Comparison of ENCODE assay signal across 8 cellular contexts in genomic region chr19:37227996-37228395, GRCh38. TPM values are rescaled to one million over a fixed set of nuclear protein-coding genes. Genes with fewer than 3 reads are reported as not detected.
DNase-seq lines count a peak whose midpoint lies in the region; ATAC-seq, FAIRE-seq and TF ChIP-seq lines count a peak whose summit lies in the region.

No MANE protein-coding gene starts in this region.

- no peaks in the 10 kb centered on the region for H4K20me1 ChIP-seq in H9 (ENCODE audit: control insufficient read depth, insufficient read depth, insufficient read length)

- no peak overlapping the region for H2BK120ac ChIP-seq in H9 (ENCODE audit: low read depth, low read length, poor library complexity, severe bottlenecking)

- no peak overlapping the region for H2BK15ac ChIP-seq in H9 (ENCODE audit: low read depth, low read length)

- TF ChIP-seq CTCF in H9 (conservative IDR thresholded peaks at IDR 0.05), result peak; percentile 89
- peak; percentile 18 to 34 for TF ChIP-seq CTCF in left lung (IDR thresholded peaks at IDR 0.05)
- no peak for TF ChIP-seq CTCF in GM10266 (IDR thresholded peaks at IDR 0.05; ENCODE audit: control insufficient read depth, insufficient read depth, low read depth, missing control alignments)

- H3K9me3 Mint-ChIP-seq in CD8-positive, alpha-beta memory T cell, result peaks cover 0 to 37% (median 22%) of the 10 kb centered on the region in 5 donors
- peaks cover 31 to 54% of the 10 kb centered on the region in 2 experiments for H3K9me3 Mint-ChIP-seq in H9
- peaks cover 34% of the 10 kb centered on the region for H3K9me3 Mint-ChIP-seq in activated naive CD4-positive, alpha-beta T cell treated with anti-CD3 and anti-CD28 coated beads, Interleukin-2, amount 10 ng/mL, durations not matched to agents 7 days and 5 days

- H3K27ac ChIP-seq in CD8-positive, alpha-beta memory T cell (ENCODE audit: low read depth, low read length), result no peak overlapping the region
- no peak overlapping the region for H3K27ac ChIP-seq in H9 (ENCODE audit: insufficient read length, low read depth, low read length)
- H3K27ac ChIP-seq in left lung, result no peak overlapping the region

- H4K91ac ChIP-seq in H9 (ENCODE audit: insufficient read length, low read depth, low read length), result no peak overlapping the region

- H4K8ac ChIP-seq in H9 (replicated peaks; ENCODE audit: insufficient read length, low read depth, low read length), result no peak overlapping the region

- DNase-seq in CD8-positive, alpha-beta memory T cell, result peak in 4 of 5 donors; percentile 19 to 62 (median 20)
- DNase-seq in H9 (peak; percentile 72), left lung (no peak), GM19239 (ENCODE audit: insufficient read length, low spot score) (no peak), occipital lobe (lab: John Stamatoyannopoulos, UW) (no peak), GM10266 (ENCODE audit: extremely low spot score) (no peak)
- DNase-seq in activated naive CD4-positive, alpha-beta T cell treated with anti-CD3 and anti-CD28 coated beads, Interleukin-2, amount 10 ng/mL, durations not matched to agents 7 days and 5 days, result peak; percentile 50

- H3K56ac ChIP-seq in H9 (ENCODE audit: insufficient read length, low read depth, low read length), result no peak overlapping the region

- no peaks in the 10 kb centered on the region for H3K23me2 ChIP-seq in H9 (ENCODE audit: insufficient read length, low read depth, low read length, poor library complexity, severe bottlenecking)

- H3K4me1 Mint-ChIP-seq in CD8-positive, alpha-beta memory T cell, result peaks cover 7 to 20% (median 10%) of the 10 kb centered on the region in 3 donors
- no peaks in the 10 kb centered on the region for H3K4me1 Mint-ChIP-seq in H9
- no peaks in the 10 kb centered on the region for H3K4me1 Mint-ChIP-seq in activated naive CD4-positive, alpha-beta T cell treated with anti-CD3 and anti-CD28 coated beads, Interleukin-2, amount 10 ng/mL, durations not matched to agents 7 days and 5 days

- intact Hi-C loops in left lung (cut with DNase I), result no loop called here

- H3K27me3 Mint-ChIP-seq in CD8-positive, alpha-beta memory T cell, result no peaks in the 10 kb centered on the region
- H3K27me3 Mint-ChIP-seq in H9 (ENCODE audit: low read depth), result no peaks in the 10 kb centered on the region
- no peaks in the 10 kb centered on the region for H3K27me3 Mint-ChIP-seq in activated naive CD4-positive, alpha-beta T cell treated with anti-CD3 and anti-CD28 coated beads, Interleukin-2, amount 10 ng/mL, durations not matched to agents 7 days and 5 days

- no CpG with 5 or more reads among the region's 12 CpGs for WGBS in H9 (ENCODE audit: extremely low coverage, insufficient read length, low lambda C conversion rate)

- no peak overlapping the region for H3T11ph ChIP-seq in H9 (ENCODE audit: low read length)

- H3K27ac Mint-ChIP-seq in CD8-positive, alpha-beta memory T cell, result no peak overlapping the region
- no peak overlapping the region for H3K27ac Mint-ChIP-seq in H9
- no peak overlapping the region for H3K27ac Mint-ChIP-seq in activated naive CD4-positive, alpha-beta T cell treated with anti-CD3 and anti-CD28 coated beads, Interleukin-2, amount 10 ng/mL, durations not matched to agents 7 days and 5 days

- H3K27me3 ChIP-seq in CD8-positive, alpha-beta memory T cell (ENCODE audit: insufficient read depth, low read length, poor library complexity, severe bottlenecking), result no peaks in the 10 kb centered on the region
- H3K27me3 ChIP-seq in H9 (ENCODE audit: insufficient read depth, low read length) (no peaks in the 10 kb centered on the region), left lung (no peaks in the 10 kb centered on the region)

- peaks cover 41 to 68% (median 61%) of the 10 kb centered on the region in 3 donors for H3K36me3 Mint-ChIP-seq in CD8-positive, alpha-beta memory T cell
- peaks cover 52 to 67% (median 57%) of the 10 kb centered on the region in 3 experiments for H3K36me3 Mint-ChIP-seq in H9 (ENCODE audit: insufficient read depth in 1 of 3, low read depth in 3 of 3)
- peaks cover 67% of the 10 kb centered on the region for H3K36me3 Mint-ChIP-seq in activated naive CD4-positive, alpha-beta T cell treated with anti-CD3 and anti-CD28 coated beads, Interleukin-2, amount 10 ng/mL, durations not matched to agents 7 days and 5 days

- ATAC-seq in left lung (no peak), GM21576 (IDR thresholded peaks at IDR 0.05; ENCODE audit: unreplicated experiment) (no peak)

- no peak overlapping the region for H3K4me3 ChIP-seq in CD8-positive, alpha-beta memory T cell (ENCODE audit: low read length)
- no peak overlapping the region for H3K4me3 ChIP-seq in left lung

- no peak overlapping the region for H3K4me2 ChIP-seq in H9 (ENCODE audit: insufficient read depth, insufficient read length, low read length)

- no peaks in the 10 kb centered on the region for H3K79me1 ChIP-seq in H9 (ENCODE audit: insufficient read depth, low read depth, low read length, poor library complexity, severe bottlenecking)

- H3K4me1 ChIP-seq in CD8-positive, alpha-beta memory T cell (ENCODE audit: insufficient read depth, low read length), result no peaks in the 10 kb centered on the region
- H3K4me1 ChIP-seq in H9 (ENCODE audit: insufficient read depth, low read length) (no peaks in the 10 kb centered on the region), left lung (no peaks in the 10 kb centered on the region)

- peak overlapping the region in 1 of 7 donors; percentile 65 for H3K4me3 Mint-ChIP-seq in CD8-positive, alpha-beta memory T cell
- no peak overlapping the region; a peak in 1 of 5 replicates for H3K4me3 Mint-ChIP-seq in H9
- no peak overlapping the region for H3K4me3 Mint-ChIP-seq in activated naive CD4-positive, alpha-beta T cell treated with anti-CD3 and anti-CD28 coated beads, Interleukin-2, amount 10 ng/mL, durations not matched to agents 7 days and 5 days

- no peaks in the 10 kb centered on the region for H3K79me2 ChIP-seq in H9 (ENCODE audit: insufficient read depth, low read length)

- no peak overlapping the region for H2AK5ac ChIP-seq in H9 (ENCODE audit: insufficient read length, low read length)

- no peak overlapping the region for H3K23ac ChIP-seq in H9 (ENCODE audit: insufficient read length, low read depth, low read length)

- H2BK5ac ChIP-seq in H9 (ENCODE audit: insufficient read length, low read length), result no peak overlapping the region

- peaks cover 6% of the 10 kb centered on the region for H3K9me3 ChIP-seq in CD8-positive, alpha-beta memory T cell (ENCODE audit: low read length)
- H3K9me3 ChIP-seq in H9 (ENCODE audit: control insufficient read depth, low read depth, low read length) (peaks cover 11% of the 10 kb centered on the region), left lung (peaks cover 0 to 95% of the 10 kb centered on the region in 2 donors)

- H2BK12ac ChIP-seq in H9 (ENCODE audit: insufficient read length, low read depth, low read length), result no peak overlapping the region

- H2BK20ac ChIP-seq in H9 (ENCODE audit: low read depth, low read length, poor library complexity, severe bottlenecking), result no peak overlapping the region

- no peak overlapping the region for H3K9ac ChIP-seq in H9 (ENCODE audit: extremely low read depth, insufficient read length, low read length)

- peaks cover 47% of the 10 kb centered on the region for H3K36me3 ChIP-seq in CD8-positive, alpha-beta memory T cell (ENCODE audit: insufficient read depth, low read length)
- peaks cover 0 to 91% of the 10 kb centered on the region in 2 donors for H3K36me3 ChIP-seq in left lung

- no peak overlapping the region for H3K4ac ChIP-seq in H9 (ENCODE audit: low read depth, low read length)

- POLR2A ChIA-PET in CD8-positive, alpha-beta memory T cell (lab: Charles Lee), result no interaction called here

- FAIRE-seq in GM19239 (lab: Jason Lieb, UNC), result no peak

- H2AFZ ChIP-seq in H9 (ENCODE audit: low read length), result no peak overlapping the region

- CTCF ChIA-PET in CD8-positive, alpha-beta memory T cell (lab: Charles Lee), result no interaction called here
- CTCF ChIA-PET in activated naive CD4-positive, alpha-beta T cell treated with anti-CD3 and anti-CD28 coated beads, Interleukin-2, amount 10 ng/mL, durations not matched to agents 7 days and 5 days (lab: Charles Lee), result no interaction called here

- no peak overlapping the region for H4K5ac ChIP-seq in H9 (ENCODE audit: insufficient read length, low read depth, low read length)

- no peak overlapping the region for H3K14ac ChIP-seq in H9 (ENCODE audit: insufficient read depth, low read length)

- no peak overlapping the region for H3K18ac ChIP-seq in H9 (ENCODE audit: insufficient read length, low read depth, low read length)

RNA-seq across cellular contexts. Expression of gene ZNF383, which starts 10.0 kb away (rescaled TPM):
- 1 to 10 TPM; 9.6 to 9.7 TPM for total RNA-seq in CD8-positive, alpha-beta memory T cell
- polyA plus RNA-seq in CD8-positive, alpha-beta memory T cell, result 11.9 TPM
- total RNA-seq in H9 (2021) (5.0 and 5.7 TPM in 2 replicates), left lung (1 to 10 TPM; 5.5 to 7.0 TPM), occipital lobe (18.9 TPM)

RNA-seq across cellular contexts. Expression of gene ZNF585B, which starts 17.7 kb away (rescaled TPM):
- 10 to 100 TPM; 12.9 to 14.6 TPM for total RNA-seq in CD8-positive, alpha-beta memory T cell
- 10.7 TPM for polyA plus RNA-seq in CD8-positive, alpha-beta memory T cell
- 5.5 and 7.4 TPM in 2 replicates for total RNA-seq in H9 (2021)
- total RNA-seq in left lung, result 10 to 100 TPM; 11.6 to 16.6 TPM
- 30.9 TPM for total RNA-seq in occipital lobe

RNA-seq across cellular contexts. Expression of gene ZNF585A, which starts 55.5 kb away (rescaled TPM):
- 10 to 100 TPM in 1 of 2 experiments, 1 to 10 TPM in 1; 9.5 to 10.9 TPM for total RNA-seq in CD8-positive, alpha-beta memory T cell
- 52.7 TPM for polyA plus RNA-seq in CD8-positive, alpha-beta memory T cell
- 17.1 and 18.3 TPM in 2 replicates for total RNA-seq in H9 (2021)
- 1 to 10 TPM; 9.6 to 9.9 TPM for total RNA-seq in left lung
- total RNA-seq in occipital lobe, result 12.5 TPM

Comparison
In these comparisons a context has a peak if more than half of its experiments do, and no peak if none do; other contexts are left out.
1. DNase-seq: peak in CD8-positive, alpha-beta memory T cell (4 of 5), H9 (single experiment) and activated naive CD4-positive, alpha-beta T cell treated with anti-CD3 and anti-CD28 coated beads, Interleukin-2, amount 10 ng/mL, durations not matched to agents 7 days and 5 days (single experiment); none in left lung (0 of 2), GM19239 (single experiment), occipital lobe (single experiment) and GM10266 (single experiment).